In the genomic region with DNA sequence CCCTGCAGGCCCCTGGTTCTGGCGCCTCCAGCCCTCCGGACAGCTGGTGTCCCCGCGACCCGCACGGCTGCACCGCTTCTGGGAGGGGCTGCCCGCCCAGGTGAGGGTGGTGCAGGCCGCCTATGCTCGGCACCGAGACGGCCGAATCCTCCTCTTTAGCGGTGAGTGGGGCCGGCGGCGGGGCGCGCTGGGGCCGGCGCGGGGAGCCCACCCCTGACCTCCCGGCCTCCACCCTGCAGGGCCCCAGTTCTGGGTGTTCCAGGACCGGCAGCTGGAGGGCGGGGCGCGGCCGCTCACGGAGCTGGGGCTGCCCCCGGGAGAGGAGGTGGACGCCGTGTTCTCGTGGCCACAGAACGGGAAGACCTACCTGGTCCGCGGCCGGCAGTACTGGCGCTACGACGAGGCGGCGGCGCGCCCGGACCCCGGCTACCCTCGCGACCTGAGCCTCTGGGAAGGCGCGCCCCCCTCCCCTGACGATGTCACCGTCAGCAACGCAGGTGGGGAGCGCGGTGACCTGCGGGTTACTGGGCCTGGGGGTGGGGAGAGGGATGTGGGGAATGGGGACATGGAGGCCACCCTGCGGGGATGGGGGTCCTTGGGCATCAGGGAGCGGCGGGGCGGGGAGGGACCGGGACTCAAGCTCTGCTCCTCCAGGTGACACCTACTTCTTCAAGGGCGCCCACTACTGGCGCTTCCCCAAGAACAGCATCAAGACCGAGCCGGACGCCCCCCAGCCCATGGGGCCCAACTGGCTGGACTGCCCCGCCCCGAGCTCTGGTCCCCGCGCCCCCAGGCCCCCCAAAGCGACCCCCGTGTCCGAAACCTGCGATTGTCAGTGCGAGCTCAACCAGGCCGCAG, we compare ENCODE assay signal across 1 cellular context.
TF ChIP-seq lines count a peak whose summit lies in the region.

No MANE protein-coding gene starts in this region.

TF ChIP-seq in endothelial cell of umbilical vein, 7 proteins besides CTCF, POLR2A, EP300 and RAD21:
- TF ChIP-seq MYC (IDR thresholded peaks at IDR 0.05; ENCODE audit: low read depth, low read length) (no peak), GATA2 (IDR thresholded peaks at IDR 0.05; ENCODE audit: insufficient read depth, insufficient read length, low read depth, low read length) (no peak), EZH2 (IDR thresholded peaks at IDR 0.05; ENCODE audit: borderline replicate concordance, low read depth, low read length, severe bottlenecking) (no peak)
- TF ChIP-seq, protein P1, sequence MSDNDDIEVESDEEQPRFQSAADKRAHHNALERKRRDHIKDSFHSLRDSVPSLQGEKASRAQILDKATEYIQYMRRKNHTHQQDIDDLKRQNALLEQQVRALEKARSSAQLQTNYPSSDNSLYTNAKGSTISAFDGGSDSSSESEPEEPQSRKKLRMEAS (IDR thresholded peaks at IDR 0.05; ENCODE audit: insufficient read depth, insufficient read length), result no peak
